18 cellular contexts compared by ENCODE assay signal in the genomic region with DNA sequence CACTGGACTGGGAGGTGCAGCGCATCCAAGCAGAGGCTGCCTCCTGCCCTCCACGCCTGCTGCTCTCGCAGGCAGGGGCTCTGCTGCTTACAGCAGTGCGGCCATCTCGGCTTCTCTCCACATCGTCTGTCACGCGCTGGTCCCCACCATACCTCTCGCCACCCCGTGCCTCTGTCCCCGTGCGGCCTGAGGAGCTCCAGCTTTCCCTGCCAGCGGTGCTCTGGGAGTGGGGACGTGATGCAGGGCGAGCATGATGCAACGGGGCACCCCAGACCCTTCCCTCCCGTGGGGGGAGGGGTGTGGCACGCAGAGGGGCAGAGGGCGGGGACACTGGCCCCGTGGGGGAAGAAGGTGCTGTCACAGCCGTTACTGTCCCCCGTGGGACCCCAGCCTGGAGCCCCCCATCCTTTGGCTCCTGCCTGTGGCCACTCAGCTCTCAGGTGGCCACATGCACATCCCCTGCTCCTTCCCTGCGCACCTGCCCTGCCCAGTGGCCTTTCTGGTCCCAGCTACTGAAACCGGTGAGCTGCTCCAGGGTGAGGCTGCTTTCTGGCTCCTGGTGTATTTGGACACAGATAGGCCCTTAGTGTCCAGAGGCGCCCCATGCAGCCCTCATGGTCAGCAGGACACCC. TPM values are rescaled to one million over a fixed set of nuclear protein-coding genes. Genes with fewer than 3 reads are reported as not detected.
A peak's percentile ranks its signal among the peaks of the same experiment; 100 is the strongest.
DNase-seq lines count a peak whose midpoint lies in the region; ATAC-seq, FAIRE-seq and TF ChIP-seq lines count a peak whose summit lies in the region.
"Had no signal": no experiment of that assay in that cellular context is flagged by ENCODE, and none has a peak within 500 bp of the region (broad histone marks: within the 10 kb centered on the region; RNA-seq: fewer than 3 reads in every experiment).

No MANE protein-coding gene starts in this region.

- TF ChIP-seq POLR2A in HepG2 (IDR thresholded peaks at IDR 0.05; ENCODE audit: insufficient read depth in 1 of 2, low read depth in 2 of 2, low read length in 2 of 2): no peak

- H3K27ac ChIP-seq in liver (ENCODE audit: low read depth in 1 of 2, low read length in 2 of 2): peak overlapping the region; percentile 14 to 84
- no peak overlapping the region for H3K27ac ChIP-seq in HepG2 (ENCODE audit: extremely low read length, insufficient read depth, low read length)
- no peak overlapping the region for H3K27ac ChIP-seq in neural progenitor cell
- H3K27ac ChIP-seq: A549, GM23248, PC-9 had no signal

- no peaks in the 10 kb centered on the region for H3K9me3 ChIP-seq in liver (ENCODE audit: control insufficient read depth in 4 of 4, low read length in 3 of 4)
- H3K9me3 ChIP-seq in HepG2 (ENCODE audit: low read length): no peaks in the 10 kb centered on the region
- H3K9me3 ChIP-seq in neural progenitor cell (ENCODE audit: low read depth): no peaks in the 10 kb centered on the region
- H3K9me3 ChIP-seq: A549 had no signal

- DNase-seq in HepG2 (ENCODE audit: low spot score) (no peak), chondrocyte (ENCODE audit: low spot score) (peak; percentile 88), neural progenitor cell (ENCODE audit: low spot score) (no peak), urothelium cell line (ENCODE audit: low spot score) (no peak), WTC11 (ENCODE audit: low spot score) (no peak), immature natural killer cell (no peak)
- DNase-seq: CD4-positive, CD25-positive, alpha-beta regulatory T cell; DND-41; GDM1; GM23248; NCI-H1417; NCI-H1930; NCI-H2171 treated with DMSO at 0.1 percent for 48 hours; NCI-H774; PC-9 had no signal

- H3K4me2 ChIP-seq in HepG2 (ENCODE audit: low read depth, low read length): no peak overlapping the region
- no peak overlapping the region for H3K4me2 ChIP-seq in neural progenitor cell
- H3K4me2 ChIP-seq: A549, PC-9 had no signal

- no peaks in the 10 kb centered on the region for H3K27me3 Mint-ChIP-seq in chondrocyte (ENCODE audit: low read depth)
- H3K27me3 Mint-ChIP-seq in neural progenitor cell (ENCODE audit: insufficient read depth, low read depth): peaks cover 2% of the 10 kb centered on the region
- H3K27me3 Mint-ChIP-seq in WTC11 (ENCODE audit: low read depth): no peaks in the 10 kb centered on the region
- peaks cover 7 to 21% (median 8%) of the 10 kb centered on the region in 3 donors for H3K27me3 Mint-ChIP-seq in immature natural killer cell (ENCODE audit: low read depth in 3 of 3)
- H3K27me3 Mint-ChIP-seq: CD4-positive, CD25-positive, alpha-beta regulatory T cell had no signal

- H3K27me3 ChIP-seq in liver (ENCODE audit: control insufficient read depth in 4 of 4, insufficient read depth in 4 of 4, low read length in 3 of 4): no peaks in the 10 kb centered on the region
- no peaks in the 10 kb centered on the region for H3K27me3 ChIP-seq in HepG2 (ENCODE audit: control insufficient read depth in 1 of 2, insufficient read depth in 2 of 2, low read length in 2 of 2)
- no peaks in the 10 kb centered on the region for H3K27me3 ChIP-seq in neural progenitor cell

- H2AFZ ChIP-seq in HepG2 (ENCODE audit: low read length) (no peak overlapping the region), neural progenitor cell (replicated peaks) (no peak overlapping the region)
- H2AFZ ChIP-seq: GM23248, PC-9 had no signal

- BruUV-seq in HepG2 (replicated peaks; lab: Mats Ljungman, UMichigan): no TSS peak

- TF ChIP-seq CTCF in liver (IDR thresholded peaks at IDR 0.05; ENCODE audit: low read depth, low read length, missing input control) (no peak), HepG2 (CRISPR knock-in tag; IDR thresholded peaks at IDR 0.05) (no peak), chondrocyte (IDR thresholded peaks at IDR 0.05) (no peak), neural progenitor cell (IDR thresholded peaks at IDR 0.05) (no peak), WTC11 (IDR thresholded peaks at IDR 0.05) (no peak)

- intact Hi-C loops in HepG2 (cut with micrococcal nuclease; ENCODE audit: unreplicated experiment): no loop called here

- no peaks in the 10 kb centered on the region for H3F3A ChIP-seq in neural progenitor cell (ENCODE audit: low read depth)

- H3K4me3 ChIP-seq in liver (ENCODE audit: low read depth in 1 of 3, low read length in 3 of 3): no peak overlapping the region
- H3K4me3 ChIP-seq in HepG2 (replicated peaks in 1 of 3; ENCODE audit: insufficient read depth in 1 of 3, low read depth in 2 of 3, low read length in 3 of 3): no peak overlapping the region
- no peak overlapping the region for H3K4me3 ChIP-seq in neural progenitor cell
- H3K4me3 ChIP-seq: A549, GM23248, PC-9 had no signal

- TF ChIP-seq EP300 in HepG2 (IDR thresholded peaks at IDR 0.05; ENCODE audit: low read depth in 2 of 2, low read length in 2 of 2): no peak
- no peak for TF ChIP-seq EP300 in HepG2 (CRISPR knock-in tag; IDR thresholded peaks at IDR 0.05; ENCODE audit: borderline replicate concordance)

- no peak overlapping the region for H3K27ac Mint-ChIP-seq in chondrocyte (ENCODE audit: unreplicated experiment)
- H3K27ac Mint-ChIP-seq in neural progenitor cell: peak overlapping the region; percentile 50
- no peak overlapping the region for H3K27ac Mint-ChIP-seq in WTC11
- no peak overlapping the region for H3K27ac Mint-ChIP-seq in immature natural killer cell

- TF ChIP-seq RAD21 in liver (IDR thresholded peaks at IDR 0.05): no peak
- no peak for TF ChIP-seq RAD21 in HepG2 (CRISPR knock-in tag; IDR thresholded peaks at IDR 0.05)

- CTCF ChIA-PET in HepG2 (lab: Yijun Ruan, JAX; ENCODE audit: low intra/inter-chr PET ratio, low total read pairs) (no interaction called here), WTC11 (lab: Charles Lee) (no interaction called here)

- WGBS in liver: 88% methylated on average over 25 of the region's 25 CpGs
- over 99% methylated on average over 17 of the region's 25 CpGs for WGBS in HepG2 (ENCODE audit: low lambda C conversion rate)

- FAIRE-seq in HepG2 (lab: Jason Lieb, UNC): no peak
- peak; percentile 80 for FAIRE-seq in urothelium cell line (lab: Jason Lieb, UNC)
- FAIRE-seq: A549 had no signal

- H3K9ac ChIP-seq in liver (ENCODE audit: low read depth in 1 of 2, low read length in 2 of 2) (no peak overlapping the region), HepG2 (ENCODE audit: insufficient read depth, low read depth, low read length) (no peak overlapping the region), neural progenitor cell (no peak overlapping the region)
- H3K9ac ChIP-seq: GM23248 had no signal

- H3K36me3 Mint-ChIP-seq in chondrocyte (ENCODE audit: low read depth): peaks cover 5% of the 10 kb centered on the region
- H3K36me3 Mint-ChIP-seq in neural progenitor cell: peaks cover 10% of the 10 kb centered on the region
- peaks cover 17% of the 10 kb centered on the region for H3K36me3 Mint-ChIP-seq in WTC11
- H3K36me3 Mint-ChIP-seq in immature natural killer cell: peaks cover 0 to 7% (median 3%) of the 10 kb centered on the region in 3 donors
- H3K36me3 Mint-ChIP-seq: CD4-positive, CD25-positive, alpha-beta regulatory T cell had no signal

- H3K4me1 Mint-ChIP-seq in chondrocyte (ENCODE audit: low read depth): peaks cover 18% of the 10 kb centered on the region
- H3K4me1 Mint-ChIP-seq in neural progenitor cell: peaks cover 2% of the 10 kb centered on the region
- 0 out of 2 replicates have a peak, but pooled peaks cover 4% of the 10 kb centered on the region for H3K4me1 Mint-ChIP-seq in WTC11
- H3K4me1 Mint-ChIP-seq in immature natural killer cell: peaks cover 30 to 35% of the 10 kb centered on the region in 2 donors

- peaks cover 0 to 3% (median 2%) of the 10 kb centered on the region in 4 donors for H3K36me3 ChIP-seq in liver (ENCODE audit: control insufficient read depth in 4 of 4, insufficient read depth in 3 of 4, low read depth in 1 of 4, low read length in 3 of 4)
- H3K36me3 ChIP-seq in HepG2 (replicated peaks in 1 of 2; ENCODE audit: control insufficient read depth in 1 of 2, insufficient read depth in 2 of 2, low read length in 2 of 2): peaks cover 31 to 41% of the 10 kb centered on the region in 2 experiments; a peak in 4 of 5 replicates
- no peaks in the 10 kb centered on the region for H3K36me3 ChIP-seq in neural progenitor cell

- peaks cover 82% of the 10 kb centered on the region for H3K79me2 ChIP-seq in HepG2 (ENCODE audit: insufficient read depth, low read length)
- peaks cover 84% of the 10 kb centered on the region for H3K79me2 ChIP-seq in neural progenitor cell (ENCODE audit: low read depth)

- H3K9me3 Mint-ChIP-seq in chondrocyte (ENCODE audit: low read depth): no peaks in the 10 kb centered on the region
- H3K9me3 Mint-ChIP-seq in neural progenitor cell: no peaks in the 10 kb centered on the region
- no peaks in the 10 kb centered on the region for H3K9me3 Mint-ChIP-seq in WTC11
- H3K9me3 Mint-ChIP-seq in immature natural killer cell: no peaks in the 10 kb centered on the region
- H3K9me3 Mint-ChIP-seq: CD4-positive, CD25-positive, alpha-beta regulatory T cell had no signal

- H4K20me1 ChIP-seq in HepG2 (ENCODE audit: insufficient read depth, low read length) (peaks cover 27% of the 10 kb centered on the region; the same call in 1 of the 2 replicates), neural progenitor cell (ENCODE audit: low read depth) (peaks cover 89% of the 10 kb centered on the region)

- H3K4me1 ChIP-seq in liver (ENCODE audit: control insufficient read depth in 4 of 4, insufficient read depth in 4 of 4, low read length in 3 of 4) (peaks cover 45 to 80% (median 61%) of the 10 kb centered on the region in 4 donors), HepG2 (ENCODE audit: insufficient read depth, low read length) (peaks cover 18% of the 10 kb centered on the region), neural progenitor cell (no peaks in the 10 kb centered on the region)
- H3K4me1 ChIP-seq: A549 had no signal

- in situ Hi-C loops in HepG2 (cut with HindIII; ENCODE audit: extremely low pct_ligation_motif_present, low pct_unique_long_range_greater_than_20kb): no loop called here

- ATAC-seq in HepG2: no peak
- ATAC-seq in WTC11: no peak
- ATAC-seq in HG03280 (IDR thresholded peaks at IDR 0.05; ENCODE audit: unreplicated experiment): no peak
- ATAC-seq: A549 had no signal

- POLR2A ChIA-PET in HepG2 (lab: Yijun Ruan, JAX): no interaction called here
- POLR2A ChIA-PET in WTC11 (lab: Charles Lee): no interaction called here

- H3K4me3 Mint-ChIP-seq in chondrocyte (ENCODE audit: unreplicated experiment): no peak overlapping the region
- no peak overlapping the region for H3K4me3 Mint-ChIP-seq in neural progenitor cell
- H3K4me3 Mint-ChIP-seq in WTC11: no peak overlapping the region
- no peak overlapping the region for H3K4me3 Mint-ChIP-seq in immature natural killer cell

RNA-seq across cellular contexts. Expression of a gene that starts 9.0 kb away (rescaled TPM):
- 10 to 100 TPM; 19.5 to 30.3 TPM for total RNA-seq in liver
- 10 to 100 TPM; 24.3 to 34.7 TPM for polyA plus RNA-seq in liver
- 28.2 and 31.6 TPM in 2 replicates for total RNA-seq in HepG2 (2016; rRNA removed; fragmentation: Illumina TruSeq; extraction: Trizol)
- total RNA-seq in HepG2 (2016; cell fraction: cytosol; rRNA removed; fragmentation: Illumina TruSeq; extraction: Trizol; ENCODE audit: low read depth): 7.8 and 8.0 TPM in 2 replicates
- total RNA-seq in HepG2 (2016; cell fraction: insoluble cytoplasmic fraction; rRNA removed; fragmentation: Illumina TruSeq; extraction: Trizol): 27.8 and 31.5 TPM in 2 replicates
- total RNA-seq in HepG2 (2016; cell fraction: membrane; rRNA removed; fragmentation: Illumina TruSeq; extraction: Trizol): 18.9 and 22.1 TPM in 2 replicates
- 26.6 and 28.2 TPM in 2 replicates for total RNA-seq in HepG2 (2016; cell fraction: nucleus; rRNA removed; fragmentation: Illumina TruSeq; extraction: Trizol)
- 35.2 and 44.4 TPM in 2 replicates for polyA plus RNA-seq in HepG2 (2011; rRNA removed)
- polyA plus RNA-seq in HepG2 (2011; cell fraction: cytosol; rRNA removed): 32.6 and 49.3 TPM in 2 replicates
- polyA plus RNA-seq in HepG2 (2011; cell fraction: nucleus; rRNA removed): 186 and 201 TPM in 2 replicates
- 33.0 and 39.4 TPM in 2 replicates for polyA plus RNA-seq in HepG2 (2012)
- polyA plus RNA-seq in HepG2 (2016; cell fraction: cytosol; fragmentation: Illumina TruSeq; extraction: Trizol; ENCODE audit: low read depth): 13.8 and 16.4 TPM in 2 replicates
- polyA plus RNA-seq in HepG2 (2016; cell fraction: insoluble cytoplasmic fraction; fragmentation: Illumina TruSeq; extraction: Trizol; ENCODE audit: low read depth): 49.1 and 51.2 TPM in 2 replicates
- polyA plus RNA-seq in HepG2 (2016; cell fraction: membrane; fragmentation: Illumina TruSeq; extraction: Trizol; ENCODE audit: low read depth): 21.9 and 26.3 TPM in 2 replicates
- polyA plus RNA-seq in HepG2 (2016; cell fraction: nucleus; fragmentation: Illumina TruSeq; extraction: Trizol; ENCODE audit: insufficient read depth, low read depth): 111 and 112 TPM in 2 replicates
- 16.3 and 17.4 TPM in 2 replicates for polyA minus RNA-seq in HepG2 (2011; rRNA and poly(A)+ RNA removed; ENCODE audit: low replicate concordance)
- 9.7 and 12.6 TPM in 2 replicates for polyA minus RNA-seq in HepG2 (2011; cell fraction: cytosol; rRNA and poly(A)+ RNA removed)
- 19.2 and 26.4 TPM in 2 replicates for polyA minus RNA-seq in HepG2 (2011; cell fraction: nucleus; rRNA and poly(A)+ RNA removed)
- total RNA-seq in chondrocyte: 26.8 to 34.7 TPM (median 28.0 TPM) in 3 replicates
- total RNA-seq in neural progenitor cell (ENCODE audit: low replicate concordance): 17.2 and 35.7 TPM in 2 replicates
- total RNA-seq in WTC11 (2021): 73.0 to 82.0 TPM (median 73.4 TPM) in 3 replicates
- 10 to 100 TPM; 25.3 to 35.6 (median 25.5) TPM for polyA plus RNA-seq in immature natural killer cell

RNA-seq across cellular contexts. Expression of a gene that starts 53.1 kb away (rescaled TPM):
- total RNA-seq in liver (100 to 1,000 TPM in 1 of 2 donors, 10 to 100 TPM in 1; 50.9 to 162 TPM), HepG2 (2016; rRNA removed; fragmentation: Illumina TruSeq; extraction: Trizol) (23.2 and 47.0 TPM in 2 replicates), chondrocyte (125 to 139 TPM (median 134 TPM) in 3 replicates), neural progenitor cell (ENCODE audit: low replicate concordance) (104 and 131 TPM in 2 replicates), WTC11 (2021) (149 to 158 TPM (median 156 TPM) in 3 replicates)
- polyA plus RNA-seq in liver (10 to 100 TPM; 24.8 to 29.2 TPM), HepG2 (2011; rRNA removed) (126 and 140 TPM in 2 replicates), immature natural killer cell (10 to 100 TPM; 19.3 to 31.5 (median 19.8) TPM)
- 20.5 and 20.8 TPM in 2 replicates for total RNA-seq in HepG2 (2016; cell fraction: cytosol; rRNA removed; fragmentation: Illumina TruSeq; extraction: Trizol; ENCODE audit: low read depth)
- 23.7 and 48.5 TPM in 2 replicates for total RNA-seq in HepG2 (2016; cell fraction: insoluble cytoplasmic fraction; rRNA removed; fragmentation: Illumina TruSeq; extraction: Trizol)
- total RNA-seq in HepG2 (2016; cell fraction: membrane; rRNA removed; fragmentation: Illumina TruSeq; extraction: Trizol): 17.9 and 19.0 TPM in 2 replicates
- 73.3 and 80.7 TPM in 2 replicates for total RNA-seq in HepG2 (2016; cell fraction: nucleus; rRNA removed; fragmentation: Illumina TruSeq; extraction: Trizol)
- polyA plus RNA-seq in HepG2 (2011; cell fraction: cytosol; rRNA removed): 172 and 209 TPM in 2 replicates
- 652 and 741 TPM in 2 replicates for polyA plus RNA-seq in HepG2 (2011; cell fraction: nucleus; rRNA removed)
- polyA plus RNA-seq in HepG2 (2012): 71.5 and 75.9 TPM in 2 replicates
- polyA plus RNA-seq in HepG2 (2016; cell fraction: cytosol; fragmentation: Illumina TruSeq; extraction: Trizol; ENCODE audit: low read depth): 8.3 and 11.8 TPM in 2 replicates
- 18.4 and 20.2 TPM in 2 replicates for polyA plus RNA-seq in HepG2 (2016; cell fraction: insoluble cytoplasmic fraction; fragmentation: Illumina TruSeq; extraction: Trizol; ENCODE audit: low read depth)
- polyA plus RNA-seq in HepG2 (2016; cell fraction: membrane; fragmentation: Illumina TruSeq; extraction: Trizol; ENCODE audit: low read depth): 7.5 and 9.3 TPM in 2 replicates
- polyA plus RNA-seq in HepG2 (2016; cell fraction: nucleus; fragmentation: Illumina TruSeq; extraction: Trizol; ENCODE audit: insufficient read depth, low read depth): 160 and 177 TPM in 2 replicates
- 212 and 267 TPM in 2 replicates for polyA minus RNA-seq in HepG2 (2011; rRNA and poly(A)+ RNA removed; ENCODE audit: low replicate concordance)
- 55.5 and 58.0 TPM in 2 replicates for polyA minus RNA-seq in HepG2 (2011; cell fraction: cytosol; rRNA and poly(A)+ RNA removed)
- 208 and 210 TPM in 2 replicates for polyA minus RNA-seq in HepG2 (2011; cell fraction: nucleus; rRNA and poly(A)+ RNA removed)

Comparison
In these comparisons a context has a peak if more than half of its experiments do, and no peak if none do; other contexts are left out.
1. H3K27ac ChIP-seq: peak in liver (2 of 2); none in HepG2 (single experiment) and neural progenitor cell (single experiment).